1 cellular context compared by ENCODE assay signal in genomic region chr2:189835855-189836558, GRCh38.
TF ChIP-seq lines count a peak whose summit lies in the region.

No MANE protein-coding gene starts in this region.

TF ChIP-seq in HepG2, 621 proteins besides CTCF, POLR2A, EP300 and RAD21:
- TF ChIP-seq HHEX (CRISPR knock-in tag; IDR thresholded peaks at IDR 0.05): no peak
- TF ChIP-seq MAFF (IDR thresholded peaks at IDR 0.05; ENCODE audit: low read depth, low read length): peak; percentile 57; the same call in 1 of the 2 replicates
- no peak for TF ChIP-seq DNMT1 (CRISPR knock-in tag; IDR thresholded peaks at IDR 0.05)
- peak; percentile 52 to 76; a peak in 3 of 4 replicates for TF ChIP-seq MAFK (conservative IDR thresholded peaks at IDR 0.05 in 1 of 2, IDR thresholded peaks at IDR 0.05 in 1 of 2; ENCODE audit: low read length in 2 of 2)
- no peak for TF ChIP-seq ZSCAN20 (CRISPR knock-in tag; IDR thresholded peaks at IDR 0.05; ENCODE audit: borderline replicate concordance)
- no peak for TF ChIP-seq ZFP36L2 (CRISPR knock-in tag; IDR thresholded peaks at IDR 0.05)
- no peak for TF ChIP-seq PITX1 (CRISPR knock-in tag; IDR thresholded peaks at IDR 0.05)
- no peak for TF ChIP-seq ZNF850 (CRISPR knock-in tag; conservative IDR thresholded peaks at IDR 0.05)
TF ChIP-seq in HepG2: peak in this region for 2.
